ENCODE assay signal across 21 cellular contexts in genomic region chr13:66264976-66265375, GRCh38.
DNase-seq lines count a peak whose midpoint lies in the region; FAIRE-seq and TF ChIP-seq lines count a peak whose summit lies in the region.
"Had no signal": no experiment of that assay in that cellular context is flagged by ENCODE, and none has a peak within 500 bp of the region (broad histone marks: within the 10 kb centered on the region; RNA-seq: fewer than 3 reads in every experiment).

No MANE protein-coding gene starts in this region.

- H3K9me1 ChIP-seq in endothelial cell of umbilical vein (replicated peaks; ENCODE audit: control insufficient read depth, extremely low read depth, insufficient read depth, low read length): no peaks in the 10 kb centered on the region

- peak overlapping the region in 1 of 3 experiments; percentile 18 for H3K4me3 Mint-ChIP-seq in nephron
- peak overlapping the region; percentile 42 for H3K4me3 Mint-ChIP-seq in type B pancreatic cell
- H3K4me3 Mint-ChIP-seq: HFFc6, natural killer cell had no signal

- H3K27me3 ChIP-seq in OCI-LY1 (ENCODE audit: insufficient read depth, low read length) (no peaks in the 10 kb centered on the region), endothelial cell of umbilical vein (ENCODE audit: control insufficient read depth in 2 of 2, insufficient read depth in 2 of 2, low read length in 2 of 2) (no peaks in the 10 kb centered on the region)
- H3K27me3 ChIP-seq: testis had no signal

- H3K36me3 Mint-ChIP-seq in nephron (ENCODE audit: low read depth) (peaks cover 4% of the 10 kb centered on the region), type B pancreatic cell (no peaks in the 10 kb centered on the region)
- H3K36me3 Mint-ChIP-seq: natural killer cell had no signal

- H3K4me3 ChIP-seq in OCI-LY1 (ENCODE audit: low read depth, low read length, poor library complexity, severe bottlenecking) (no peak overlapping the region), endothelial cell of umbilical vein (replicated peaks in 1 of 3; ENCODE audit: insufficient read depth in 1 of 3, low read depth in 1 of 3, low read length in 3 of 3) (no peak overlapping the region)
- H3K4me3 ChIP-seq: testis had no signal

- peak overlapping the region; percentile 76; the same call in 1 of the 2 replicates for H2AFZ ChIP-seq in OCI-LY1 (ENCODE audit: low read length)
- H2AFZ ChIP-seq in endothelial cell of umbilical vein (ENCODE audit: low read depth, low read length): no peak overlapping the region

- CTCF ChIA-PET in endothelial cell of umbilical vein (lab: Charles Lee): no interaction called here

- H3K4me1 ChIP-seq in OCI-LY1 (ENCODE audit: insufficient read depth, low read length, severe bottlenecking) (peaks cover 6% of the 10 kb centered on the region), endothelial cell of umbilical vein (ENCODE audit: control insufficient read depth, extremely low read depth, insufficient read depth, low read length) (no peaks in the 10 kb centered on the region)
- H3K4me1 ChIP-seq: testis had no signal

- H3K36me3 ChIP-seq in OCI-LY1 (ENCODE audit: insufficient read depth, low read length): no peaks in the 10 kb centered on the region
- H3K36me3 ChIP-seq in endothelial cell of umbilical vein (ENCODE audit: control insufficient read depth in 2 of 2, extremely low read depth in 1 of 2, insufficient read depth in 2 of 2, low read length in 2 of 2): no peaks in the 10 kb centered on the region

- H3K27me3 Mint-ChIP-seq in nephron (ENCODE audit: low read depth) (no peaks in the 10 kb centered on the region), type B pancreatic cell (no peaks in the 10 kb centered on the region)

- H3K4me2 ChIP-seq in OCI-LY1 (ENCODE audit: low read length) (peak overlapping the region; percentile 1; the same call in 1 of the 2 replicates), endothelial cell of umbilical vein (ENCODE audit: insufficient read depth, low read length) (no peak overlapping the region)
- H3K4me2 ChIP-seq: KMS-11 had no signal

- H3K4me1 Mint-ChIP-seq in nephron (peaks cover 8% of the 10 kb centered on the region), type B pancreatic cell (ENCODE audit: unreplicated experiment) (peaks cover 8% of the 10 kb centered on the region)
- H3K4me1 Mint-ChIP-seq: natural killer cell had no signal

- H3K9ac ChIP-seq in OCI-LY1 (ENCODE audit: low read length): no peak overlapping the region
- H3K9ac ChIP-seq in endothelial cell of umbilical vein (replicated peaks; ENCODE audit: extremely low read depth, insufficient read depth, low read length): no peak overlapping the region
- H3K9ac ChIP-seq: KMS-11 had no signal

- dilution Hi-C loops in endothelial cell of umbilical vein (cut with MboI; ENCODE audit: extremely low pct_ligation_motif_present, low sequenced_read_pairs): no loop called here

- H3F3A ChIP-seq in OCI-LY1 (ENCODE audit: insufficient read depth, low read length): no peaks in the 10 kb centered on the region

- peak; percentile 47 for FAIRE-seq in endothelial cell of umbilical vein (lab: Jason Lieb, UNC)
- FAIRE-seq: TTC549 had no signal

- DNase-seq in endothelial cell of umbilical vein (ENCODE audit: low read depth, low spot score) (no peak), type B pancreatic cell (ENCODE audit: extremely low spot score, unreplicated experiment) (no peak), GM03348 (ENCODE audit: low spot score) (no peak)
- no peak for DNase-seq in effector CD8-positive, alpha-beta T cell (lab: John Stamatoyannopoulos, UW)
- no peak for DNase-seq in activated CD4-positive, alpha-beta T cell treated with anti-CD3 and anti-CD28 coated beads, Interleukin-2, amount 50 U/mL, for 1 hour
- DNase-seq: activated CD4-positive, alpha-beta T cell treated with anti-CD3 and anti-CD28 coated beads for 4 hours; activated CD8-positive, alpha-beta memory T cell treated with anti-CD3 and anti-CD28 coated beads, Interleukin-2, amount 50 U/mL, for 4 hours; activated gamma-delta T cell; AML-193; cerebellar nuclear complex; HFFc6; MV-4-11; natural killer cell; NCI-H2029; NCI-H526 treated with DMSO at 0.1 percent for 48 hours; SHP77 treated with DMSO at 0.1 percent for 48 hours; testis had no signal

- no peak for TF ChIP-seq POLR2A in endothelial cell of umbilical vein (IDR thresholded peaks at IDR 0.05; ENCODE audit: low read depth, low read length)

- BruUV-seq in endothelial cell of umbilical vein (replicated peaks; lab: Mats Ljungman, UMichigan): no TSS peak

- TF ChIP-seq CTCF in OCI-LY1 (IDR thresholded peaks at IDR 0.05; ENCODE audit: low read length) (no peak), endothelial cell of umbilical vein (IDR thresholded peaks at IDR 0.05; ENCODE audit: extremely low read depth in 1 of 2, insufficient read depth in 1 of 2, low read depth in 1 of 2, low read length in 2 of 2) (no peak), nephron (IDR thresholded peaks at IDR 0.05; ENCODE audit: unreplicated experiment in 3 of 3) (no peak), type B pancreatic cell (conservative IDR thresholded peaks at IDR 0.05) (no peak)

- H3K27ac ChIP-seq in OCI-LY1 (ENCODE audit: low read depth, low read length, poor library complexity, severe bottlenecking) (no peak overlapping the region), endothelial cell of umbilical vein (ENCODE audit: insufficient read depth, low read depth, low read length) (no peak overlapping the region)
- H3K27ac ChIP-seq: KMS-11, testis had no signal

- no peaks in the 10 kb centered on the region for H3K79me2 ChIP-seq in OCI-LY1 (ENCODE audit: insufficient read depth, low read length)
- no peaks in the 10 kb centered on the region for H3K79me2 ChIP-seq in endothelial cell of umbilical vein (ENCODE audit: control insufficient read depth, insufficient read depth, low read length)

- H3K9me3 Mint-ChIP-seq in nephron (peaks cover 5% of the 10 kb centered on the region), type B pancreatic cell (no peaks in the 10 kb centered on the region)
- H3K9me3 Mint-ChIP-seq: HFFc6 had no signal

- intact Hi-C loops in endothelial cell of umbilical vein (cut with micrococcal nuclease): no loop called here

- H4K20me1 ChIP-seq in OCI-LY1 (ENCODE audit: insufficient read depth, low read length): no peaks in the 10 kb centered on the region
- H4K20me1 ChIP-seq in endothelial cell of umbilical vein (replicated peaks; ENCODE audit: control insufficient read depth, extremely low read depth, insufficient read depth, low read length): no peaks in the 10 kb centered on the region

- no peaks in the 10 kb centered on the region for H3K9me3 ChIP-seq in OCI-LY1 (ENCODE audit: low read length)
- no peaks in the 10 kb centered on the region for H3K9me3 ChIP-seq in endothelial cell of umbilical vein (replicated peaks; ENCODE audit: control insufficient read depth, insufficient read depth, low read length)
- H3K9me3 ChIP-seq: testis had no signal

- H3K27ac Mint-ChIP-seq in nephron (peak overlapping the region; percentile 60 to 91 (median 87)), type B pancreatic cell (no peak overlapping the region)
- H3K27ac Mint-ChIP-seq: HFFc6, natural killer cell had no signal

- POLR2A ChIA-PET in endothelial cell of umbilical vein (lab: Charles Lee): no interaction called here

- no peaks in the 10 kb centered on the region for H3K9me2 ChIP-seq in OCI-LY1 (ENCODE audit: low read depth, low read length)

TF ChIP-seq in endothelial cell of umbilical vein, 7 proteins besides CTCF, POLR2A, EP300 and RAD21:
- no peak for TF ChIP-seq MYC (IDR thresholded peaks at IDR 0.05; ENCODE audit: low read depth, low read length)
- no peak for TF ChIP-seq JUN (IDR thresholded peaks at IDR 0.05; ENCODE audit: borderline replicate concordance, insufficient read depth, insufficient read length, low read depth)
- TF ChIP-seq, protein P1, sequence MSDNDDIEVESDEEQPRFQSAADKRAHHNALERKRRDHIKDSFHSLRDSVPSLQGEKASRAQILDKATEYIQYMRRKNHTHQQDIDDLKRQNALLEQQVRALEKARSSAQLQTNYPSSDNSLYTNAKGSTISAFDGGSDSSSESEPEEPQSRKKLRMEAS (IDR thresholded peaks at IDR 0.05; ENCODE audit: insufficient read depth, insufficient read length): no peak
- TF ChIP-seq POLR2AphosphoS5 (IDR thresholded peaks at IDR 0.05; ENCODE audit: insufficient read depth, low read depth, low read length): no peak
